19 cellular contexts compared by ENCODE assay signal in genomic region chr6:43966806-43967575, GRCh38.
DNase-seq lines count a peak whose midpoint lies in the region; ATAC-seq and TF ChIP-seq lines count a peak whose summit lies in the region.
"Had no signal": no experiment of that assay in that cellular context is flagged by ENCODE, and none has a peak within 500 bp of the region (broad histone marks: within the 10 kb centered on the region; RNA-seq: fewer than 3 reads in every experiment).

No MANE protein-coding gene starts in this region.

- in situ Hi-C loops in GM13976 (cut with MboI; ENCODE audit: low sequenced_read_pairs, unreplicated experiment), result no loop called here

- no peaks in the 10 kb centered on the region; the same call in 2 of the 3 replicates for H3K9me3 Mint-ChIP-seq in GM23338
- H3K9me3 Mint-ChIP-seq: IgD-negative memory B cell had no signal

- no peaks in the 10 kb centered on the region for H4K20me1 ChIP-seq in GM23338 (replicated peaks; ENCODE audit: insufficient read depth)
- H4K20me1 ChIP-seq: BLaER1 treated with 17β-estradiol and CSF1 and Interleukin-3, amounts not matched to agents 10 nM and 100 nM had no signal

- no peaks in the 10 kb centered on the region for H3K27me3 ChIP-seq in left lung
- no peaks in the 10 kb centered on the region for H3K27me3 ChIP-seq in upper lobe of right lung
- H3K27me3 ChIP-seq in GM23338 (ENCODE audit: insufficient read depth), result no peaks in the 10 kb centered on the region
- H3K27me3 ChIP-seq: BLaER1 treated with 17β-estradiol and CSF1 and Interleukin-3, amounts not matched to agents 10 nM and 100 nM had no signal

- ATAC-seq in left lung (peak; percentile 39), upper lobe of right lung (peak; percentile 49), GM23338 (no peak)
- ATAC-seq: A549, SK-N-SH treated with all-trans-retinoic acid at 6 μM for 48 hours had no signal

- peaks cover 29% of the 10 kb centered on the region for H3K4me1 Mint-ChIP-seq in GM23338
- H3K4me1 Mint-ChIP-seq: IgD-negative memory B cell had no signal

- no peaks in the 10 kb centered on the region for H3K9me3 ChIP-seq in left lung
- no peaks in the 10 kb centered on the region for H3K9me3 ChIP-seq in upper lobe of right lung
- H3K9me3 ChIP-seq: A549; BLaER1 treated with 17β-estradiol and CSF1 and Interleukin-3, amounts not matched to agents 10 nM and 100 nM had no signal

- TF ChIP-seq CTCF in left lung (IDR thresholded peaks at IDR 0.05), result no peak
- TF ChIP-seq CTCF in upper lobe of right lung (IDR thresholded peaks at IDR 0.05), result no peak
- TF ChIP-seq CTCF in GM23338 (conservative IDR thresholded peaks at IDR 0.05; ENCODE audit: low read depth in 2 of 2), result no peak
- TF ChIP-seq CTCF in GM13976 (IDR thresholded peaks at IDR 0.05; ENCODE audit: borderline replicate concordance, control extremely low read depth, extremely low read depth, insufficient read depth, missing control alignments), result no peak

- H2AFZ ChIP-seq in GM23338, result no peak overlapping the region

- H3K4me3 ChIP-seq in left lung, result no peak overlapping the region
- no peak overlapping the region for H3K4me3 ChIP-seq in upper lobe of right lung
- no peak overlapping the region for H3K4me3 ChIP-seq in GM23338
- H3K4me3 ChIP-seq: A549; BLaER1 treated with 17β-estradiol and CSF1 and Interleukin-3, amounts not matched to agents 10 nM and 100 nM had no signal

- H3F3A ChIP-seq in GM23338 (replicated peaks; ENCODE audit: low read depth), result no peaks in the 10 kb centered on the region

- peak; percentile 41 for DNase-seq in activated CD8-positive, alpha-beta memory T cell treated with anti-CD3 and anti-CD28 coated beads for 24 hours
- DNase-seq in activated CD8-positive, alpha-beta memory T cell treated with anti-CD3 and anti-CD28 coated beads, Interleukin-2, amount 50 U/mL, for 48 hours, result no peak
- DNase-seq in NOMO-1 treated with DMSO at 0.1 percent for 48 hours (lab: John Stamatoyannopoulos, UW; ENCODE audit: unreplicated experiment), result peak; percentile 52
- no peak for DNase-seq in left lung
- DNase-seq in upper lobe of right lung, result no peak
- no peak for DNase-seq in COLO829 (ENCODE audit: low spot score)
- DNase-seq in GM23338 (ENCODE audit: low spot score), result no peak
- no peak for DNase-seq in GM13976 (ENCODE audit: low spot score)
- DNase-seq: GF-D8, NCI-H146, NCI-H2081 treated with DMSO at 0.1 percent for 48 hours, NCI-H2227 treated with DMSO at 0.1 percent for 48 hours, NCI-H524 treated with DMSO at 0.1 percent for 48 hours, OCI-M1, SHP77 treated with DMSO at 0.1 percent for 48 hours had no signal

- H3K27ac ChIP-seq in left lung (no peak overlapping the region), upper lobe of right lung (no peak overlapping the region), GM23338 (ENCODE audit: low read depth) (no peak overlapping the region)
- H3K27ac ChIP-seq: A549; BLaER1 treated with 17β-estradiol and CSF1 and Interleukin-3, amounts not matched to agents 10 nM and 100 nM had no signal

- peaks cover 15% of the 10 kb centered on the region for H3K27me3 Mint-ChIP-seq in GM23338 (ENCODE audit: insufficient read depth, low read depth, poor library complexity)

- intact Hi-C loops in left lung (cut with DNase I), result no loop called here
- intact Hi-C loops in upper lobe of right lung (cut with DNase I), result no loop called here

- H3K36me3 Mint-ChIP-seq in GM23338 (ENCODE audit: low read depth), result no peaks in the 10 kb centered on the region; the same call in 2 of the 3 replicates
- H3K36me3 Mint-ChIP-seq: IgD-negative memory B cell had no signal

- no peaks in the 10 kb centered on the region for H3K36me3 ChIP-seq in left lung
- H3K36me3 ChIP-seq in upper lobe of right lung, result no peaks in the 10 kb centered on the region
- H3K36me3 ChIP-seq in GM23338 (ENCODE audit: insufficient read depth), result no peaks in the 10 kb centered on the region
- H3K36me3 ChIP-seq: BLaER1 treated with 17β-estradiol and CSF1 and Interleukin-3, amounts not matched to agents 10 nM and 100 nM had no signal

- no peak overlapping the region for H3K4me2 ChIP-seq in GM23338
- H3K4me2 ChIP-seq: A549; BLaER1 treated with 17β-estradiol and CSF1 and Interleukin-3, amounts not matched to agents 10 nM and 100 nM had no signal

- no peaks in the 10 kb centered on the region for H3K9me2 ChIP-seq in GM23338 (ENCODE audit: insufficient read depth)

- H3K4me3 Mint-ChIP-seq in GM23338, result no peak overlapping the region
- H3K4me3 Mint-ChIP-seq: IgD-negative memory B cell had no signal

- H3K79me2 ChIP-seq in GM23338 (replicated peaks; ENCODE audit: insufficient read depth), result no peaks in the 10 kb centered on the region

- H3K4me1 ChIP-seq in left lung (peaks cover 0 to 1% of the 10 kb centered on the region in 2 donors), upper lobe of right lung (peaks cover 10% of the 10 kb centered on the region), GM23338 (ENCODE audit: insufficient read depth) (peaks cover 7% of the 10 kb centered on the region; the same call in 1 of the 2 replicates)

- no peak overlapping the region for H3K27ac Mint-ChIP-seq in GM23338

TF ChIP-seq in GM23338, 12 proteins besides CTCF, POLR2A, EP300 and RAD21:
- no peak for TF ChIP-seq JUNB (IDR thresholded peaks at IDR 0.05; ENCODE audit: unreplicated experiment)
- no peak for TF ChIP-seq STAT1 (IDR thresholded peaks at IDR 0.05; ENCODE audit: unreplicated experiment)
- no peak for TF ChIP-seq CREB1 (CRISPR knock-in tag; IDR thresholded peaks at IDR 0.05; ENCODE audit: low read depth)

Comparison
In these comparisons a context has a peak if more than half of its experiments do, and no peak if none do; other contexts are left out.
1. DNase-seq: peak in activated CD8-positive, alpha-beta memory T cell treated with anti-CD3 and anti-CD28 coated beads for 24 hours (single experiment) and NOMO-1 treated with DMSO at 0.1 percent for 48 hours (single experiment); none in activated CD8-positive, alpha-beta memory T cell treated with anti-CD3 and anti-CD28 coated beads, Interleukin-2, amount 50 U/mL, for 48 hours (single experiment), left lung (0 of 2), upper lobe of right lung (single experiment), COLO829 (single experiment), GM23338 (single experiment) and GM13976 (single experiment).